ENCODE assay signal across 8 cellular contexts in genomic region chr9:73023025-73023541, GRCh38.
DNase-seq lines count a peak whose midpoint lies in the region; ATAC-seq and TF ChIP-seq lines count a peak whose summit lies in the region.

No MANE protein-coding gene starts in this region.

- peak; percentile 70 for ATAC-seq in HG03460 (IDR thresholded peaks at IDR 0.05; ENCODE audit: unreplicated experiment)
- peak in 4 of 8 donors; percentile 37 to 66 (median 62) for ATAC-seq in heart right ventricle

- H3K4me1 ChIP-seq in PC-9 (replicated peaks; ENCODE audit: insufficient read depth) (no peaks in the 10 kb centered on the region), heart right ventricle (peaks cover 0 to 9% (median 0%) of the 10 kb centered on the region in 9 donors)

- no peaks in the 10 kb centered on the region for H4K20me1 ChIP-seq in PC-9 (ENCODE audit: insufficient read depth)

- TF ChIP-seq CTCF in PC-9 (conservative IDR thresholded peaks at IDR 0.05) (peak; percentile 64), heart right ventricle (IDR thresholded peaks at IDR 0.05) (peak; percentile 62 to 88 (median 83))

- WGBS in heart right ventricle, 2 donors, result 14 to 19% methylated on average over 7 of the region's 7 CpGs

- POLR2A ChIA-PET in PC-9 (lab: Charles Lee; ENCODE audit: unreplicated experiment), result no interaction called here

- no peak overlapping the region for H3K4me3 ChIP-seq in PC-9
- no peak overlapping the region for H3K4me3 ChIP-seq in heart right ventricle

- no peaks in the 10 kb centered on the region for H3K36me3 Mint-ChIP-seq in activated naive CD4-positive, alpha-beta T cell treated with anti-CD3 and anti-CD28 coated beads, Interleukin-2, amount 10 ng/mL, durations not matched to agents 7 days and 5 days

- CTCF ChIA-PET in PC-9 (lab: Charles Lee), result interaction anchor here (0.6 to 2.2 kb wide), 5 partner anchors 9 to 718 kb away, joined by 3 to 13 read pairs (median 4); no protein-coding TSS in a partner anchor
- CTCF ChIA-PET in activated naive CD4-positive, alpha-beta T cell treated with anti-CD3 and anti-CD28 coated beads, Interleukin-2, amount 10 ng/mL, durations not matched to agents 7 days and 5 days (lab: Charles Lee), result interaction anchor here (0.7 to 2.1 kb wide), 7 partner anchors 9 to 1442 kb away, joined by 3 to 9 read pairs (median 5); no protein-coding TSS in a partner anchor

- H3K27ac ChIP-seq in PC-9 (no peak overlapping the region), heart right ventricle (no peak overlapping the region)

- H3K9me3 ChIP-seq in PC-9 (ENCODE audit: insufficient read depth, low read depth), result no peaks in the 10 kb centered on the region
- peaks cover 0 to 9% (median 2%) of the 10 kb centered on the region in 11 donors for H3K9me3 ChIP-seq in heart right ventricle

- no peak overlapping the region for H2AFZ ChIP-seq in PC-9

- peaks cover 7% of the 10 kb centered on the region for H3K4me1 Mint-ChIP-seq in activated naive CD4-positive, alpha-beta T cell treated with anti-CD3 and anti-CD28 coated beads, Interleukin-2, amount 10 ng/mL, durations not matched to agents 7 days and 5 days

- no peaks in the 10 kb centered on the region for H3K9me2 ChIP-seq in PC-9 (ENCODE audit: insufficient read depth)

- no TSS peak for BruUV-seq in PC-9 (replicated peaks; lab: Mats Ljungman, UMichigan)

- no peak overlapping the region for H3K4me2 ChIP-seq in PC-9

- no peaks in the 10 kb centered on the region for H3K27me3 ChIP-seq in PC-9 (ENCODE audit: insufficient read depth, low read depth)
- no peaks in the 10 kb centered on the region for H3K27me3 ChIP-seq in heart right ventricle

- H3K36me3 ChIP-seq in PC-9 (ENCODE audit: low read depth) (no peaks in the 10 kb centered on the region), heart right ventricle (no peaks in the 10 kb centered on the region)

- intact Hi-C loops in PC-9 (cut with micrococcal nuclease; ENCODE audit: unreplicated experiment), result loop anchor here (1.0 to 5.0 kb wide), 8 partner anchors 41 to 742 kb away; partner anchors contain the start of gene ALDH1A1
- intact Hi-C loops in heart right ventricle (cut with DNase I), result loop anchor here (1.0 to 10.0 kb wide), 9 partner anchors 59 to 738 kb away; no protein-coding TSS in a partner anchor

- no peak overlapping the region for H3K4me3 Mint-ChIP-seq in activated naive CD4-positive, alpha-beta T cell treated with anti-CD3 and anti-CD28 coated beads, Interleukin-2, amount 10 ng/mL, durations not matched to agents 7 days and 5 days

- H3K9me3 Mint-ChIP-seq in activated naive CD4-positive, alpha-beta T cell treated with anti-CD3 and anti-CD28 coated beads, Interleukin-2, amount 10 ng/mL, durations not matched to agents 7 days and 5 days, result no peaks in the 10 kb centered on the region

- peaks cover 4% of the 10 kb centered on the region for H3K27me3 Mint-ChIP-seq in activated naive CD4-positive, alpha-beta T cell treated with anti-CD3 and anti-CD28 coated beads, Interleukin-2, amount 10 ng/mL, durations not matched to agents 7 days and 5 days

- H3K79me2 ChIP-seq in PC-9 (ENCODE audit: low read depth), result no peaks in the 10 kb centered on the region

- H3K27ac Mint-ChIP-seq in activated naive CD4-positive, alpha-beta T cell treated with anti-CD3 and anti-CD28 coated beads, Interleukin-2, amount 10 ng/mL, durations not matched to agents 7 days and 5 days, result no peak overlapping the region

- DNase-seq in activated gamma-delta T cell treated with Interleukin-2 at 50 U/mL for 16 hours (peak; percentile 37), activated gamma-delta T cell (lab: John Stamatoyannopoulos, UW) (no peak), PC-9 (peak; percentile 39 to 48), heart right ventricle (peak; percentile 21 to 48), renal cortical epithelial cell (ENCODE audit: low read depth) (peak; percentile 63), NCI-H524 treated with DMSO at 0.1 percent for 48 hours (lab: John Stamatoyannopoulos, UW) (no peak)
- peak; percentile 53 for DNase-seq in activated naive CD4-positive, alpha-beta T cell treated with anti-CD3 and anti-CD28 coated beads, Interleukin-2, amount 10 ng/mL, durations not matched to agents 7 days and 5 days

- H3F3A ChIP-seq in PC-9 (ENCODE audit: insufficient read depth, low read depth), result no peaks in the 10 kb centered on the region

Comparison
In these comparisons a context has a peak if more than half of its experiments do, and no peak if none do; other contexts are left out.
1. DNase-seq: peak in activated gamma-delta T cell treated with Interleukin-2 at 50 U/mL for 16 hours (single experiment), PC-9 (2 of 2), activated naive CD4-positive, alpha-beta T cell treated with anti-CD3 and anti-CD28 coated beads, Interleukin-2, amount 10 ng/mL, durations not matched to agents 7 days and 5 days (single experiment), heart right ventricle (2 of 2) and renal cortical epithelial cell (single experiment); none in activated gamma-delta T cell (single experiment) and NCI-H524 treated with DMSO at 0.1 percent for 48 hours (single experiment).